ENCODE assay signal across 19 cellular contexts in the genomic region with DNA sequence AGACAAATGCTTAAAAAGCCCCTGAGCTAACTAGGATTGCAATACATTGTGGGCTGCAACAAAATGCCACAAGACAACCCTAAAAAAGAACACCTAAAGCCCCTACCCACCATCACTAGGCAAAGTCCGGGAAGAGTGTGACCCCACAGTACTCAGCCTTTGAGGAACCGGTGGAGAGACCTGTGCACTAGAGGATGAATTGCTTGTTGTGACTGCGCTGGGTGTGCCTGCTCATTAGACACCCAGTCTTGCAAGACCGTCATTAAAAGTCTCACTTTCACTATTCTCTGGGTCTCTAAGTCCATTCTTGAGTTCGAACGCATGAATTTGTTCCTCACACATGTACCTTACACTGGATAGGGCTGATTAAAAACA.
"Had no signal": no experiment of that assay in that cellular context is flagged by ENCODE, and none has a peak within 500 bp of the region (broad histone marks: within the 10 kb centered on the region; RNA-seq: fewer than 3 reads in every experiment).

No MANE protein-coding gene starts in this region.

- H3K27me3 ChIP-seq: SJCRH30 had no signal

- ATAC-seq: SK-N-SH treated with all-trans-retinoic acid at 6 μM for 48 hours had no signal

- H3K4me3 ChIP-seq: SJCRH30 had no signal

- FAIRE-seq: RCC 7860 had no signal

- H3K36me3 ChIP-seq: SJCRH30 had no signal

- H3K27ac ChIP-seq: SJCRH30 had no signal

- DNase-seq: KBM-7, MV-4-11, NCI-H1092, NCI-H1105 treated with DMSO at 0.1 percent for 48 hours, NCI-H1436, NCI-H187, NCI-H2029, NCI-H2081 treated with DMSO at 0.1 percent for 48 hours, NCI-H2171, NCI-H226, NCI-H446, NCI-H510A, NCI-H524 treated with DMSO at 0.1 percent for 48 hours, NCI-H69, NCI-H774, SHP77 treated with DMSO at 0.1 percent for 48 hours, SJCRH30 had no signal
